In genomic region chr4:153778383-153778782, GRCh38 we compare ENCODE assay signal across 10 cellular contexts. TPM values are rescaled to one million over a fixed set of nuclear protein-coding genes. Genes with fewer than 3 reads are reported as not detected.
"Had no signal": no experiment of that assay in that cellular context is flagged by ENCODE, and none has a peak within 500 bp of the region (broad histone marks: within the 10 kb centered on the region; RNA-seq: fewer than 3 reads in every experiment).

No MANE protein-coding gene starts in this region.

- FAIRE-seq: HepG2, HTR-8/SVneo had no signal

- H3K9ac ChIP-seq: KMS-11 had no signal

- ATAC-seq: HepG2 had no signal

- H3K4me2 ChIP-seq: KMS-11 had no signal

- DNase-seq: IMR-90, KBM-7, KG1 had no signal

- H3K27ac ChIP-seq: HL-60, KMS-11 had no signal

RNA-seq across cellular contexts. Expression of gene SFRP2, which starts 10.5 kb away (rescaled TPM):
- total RNA-seq: HepG2, HT-29, HT1080, IMR-90 had no signal
- polyA plus RNA-seq: HepG2, IgD-negative memory B cell, IMR-90 had no signal

RNA-seq across cellular contexts. Expression of gene RNF175, which starts 18.6 kb away (rescaled TPM):
- total RNA-seq: HepG2, HT-29, HT1080, IMR-90 had no signal
- polyA plus RNA-seq: HepG2, IgD-negative memory B cell, IMR-90 had no signal
